Comparison of ENCODE assay signal across 9 cellular contexts in genomic region chr12:44000309-44000952, GRCh38.
DNase-seq lines count a peak whose midpoint lies in the region; ATAC-seq, FAIRE-seq and TF ChIP-seq lines count a peak whose summit lies in the region.
"Had no signal": no experiment of that assay in that cellular context is flagged by ENCODE, and none has a peak within 500 bp of the region (broad histone marks: within the 10 kb centered on the region; RNA-seq: fewer than 3 reads in every experiment).

No MANE protein-coding gene starts in this region.

- no peak overlapping the region for H3K27ac ChIP-seq in small intestine (ENCODE audit: low read depth in 1 of 2, low read length in 1 of 2)

- H3K4me3 ChIP-seq in BJ (ENCODE audit: low read depth, low read length) = no peak overlapping the region
- H3K4me3 ChIP-seq in MG63 = no peak overlapping the region
- no peak overlapping the region for H3K4me3 ChIP-seq in small intestine (ENCODE audit: low read depth in 1 of 2, low read length in 2 of 2)

- H3K36me3 ChIP-seq in BJ (ENCODE audit: control insufficient read depth, insufficient read depth, low read length) (no peaks in the 10 kb centered on the region), MG63 (no peaks in the 10 kb centered on the region), small intestine (ENCODE audit: control insufficient read depth in 2 of 2, insufficient read depth in 2 of 2, low read length in 2 of 2) (peaks cover 0 to 5% of the 10 kb centered on the region in 2 donors)

- CTCF ChIA-PET in BJ (lab: Yijun Ruan, JAX) = interaction anchor here (0.8 to 1.8 kb wide), 5 partner anchors 8 to 483 kb away, joined by 3 to 6 read pairs (median 4); no protein-coding TSS in a partner anchor

- peaks cover 7% of the 10 kb centered on the region for H3K36me3 Mint-ChIP-seq in T-helper 17 cell (ENCODE audit: low read depth)

- H3K4me3 Mint-ChIP-seq in T-helper 17 cell = no peak overlapping the region

- DNase-seq in BJ (ENCODE audit: low read depth) (no peak), MG63 (peak; percentile 31), T-helper 17 cell (no peak), fibroblast of peridontal ligament (ENCODE audit: extremely low read depth) (peak; percentile 34), small intestine (peak; percentile 81), KG1 (lab: John Stamatoyannopoulos, UW) (no peak)

- POLR2A ChIA-PET in BJ (lab: Charles Lee) = no interaction called here

- H3K27me3 Mint-ChIP-seq in T-helper 17 cell = no peaks in the 10 kb centered on the region

- no peaks in the 10 kb centered on the region for H3K4me1 ChIP-seq in small intestine (ENCODE audit: control insufficient read depth in 2 of 2, insufficient read depth in 1 of 2, low read depth in 1 of 2, low read length in 1 of 2)

- 83 to 91% (median 85%) methylated on average over 5 of the region's 5 CpGs for WGBS in small intestine, 3 donors

- H3K4me1 Mint-ChIP-seq in T-helper 17 cell = peaks cover 2% of the 10 kb centered on the region

- ATAC-seq in GM18499 (IDR thresholded peaks at IDR 0.05; ENCODE audit: insufficient read depth, unreplicated experiment) (peak; percentile 98), HG02642 (IDR thresholded peaks at IDR 0.05; ENCODE audit: poor library complexity, unreplicated experiment) (peak; percentile 96), T-helper 17 cell (peak; percentile 42)

- no peak for FAIRE-seq in small intestine (lab: Jason Lieb, UNC)
- FAIRE-seq: TTC549 had no signal

- TF ChIP-seq CTCF in BJ (IDR thresholded peaks at IDR 0.05; ENCODE audit: insufficient read depth, low read depth, low read length) = peak; percentile 71

- H3K27me3 ChIP-seq in BJ (ENCODE audit: control insufficient read depth, insufficient read depth, low read length) (no peaks in the 10 kb centered on the region), MG63 (no peaks in the 10 kb centered on the region), small intestine (ENCODE audit: control insufficient read depth in 2 of 2, insufficient read depth in 2 of 2, low read length in 2 of 2) (no peaks in the 10 kb centered on the region)

- H3K27ac Mint-ChIP-seq in T-helper 17 cell = peak overlapping the region; percentile 53

- H3K9me3 ChIP-seq in MG63 (no peaks in the 10 kb centered on the region), T-helper 17 cell (ENCODE audit: control insufficient read depth, low read length, poor library complexity, severe bottlenecking) (no peaks in the 10 kb centered on the region), small intestine (ENCODE audit: control insufficient read depth, low read depth) (no peaks in the 10 kb centered on the region)

Comparison
In these comparisons a context has a peak if more than half of its experiments do, and no peak if none do; other contexts are left out.
1. DNase-seq: peak in MG63 (single experiment), fibroblast of peridontal ligament (single experiment) and small intestine (single experiment); none in BJ (single experiment), T-helper 17 cell (0 of 3) and KG1 (single experiment).
2. ATAC-seq: peak in every context shown above with its lines; median percentile 98 in GM18499; 96 in HG02642; 42 in T-helper 17 cell.